ENCODE assay signal across 3 cellular contexts in genomic region chr6:2464641-2465040, GRCh38.
"Had no signal": no experiment of that assay in that cellular context is flagged by ENCODE, and none has a peak within 500 bp of the region (broad histone marks: within the 10 kb centered on the region; RNA-seq: fewer than 3 reads in every experiment).

No MANE protein-coding gene starts in this region.

- DNase-seq: GDM1, GF-D8 had no signal

- ATAC-seq: GM12878 had no signal

- H3K4me3 ChIP-seq: GM12878 had no signal
